In genomic region chr5:77853353-77853907, GRCh38 we compare ENCODE assay signal across 1 cellular context.
TF ChIP-seq lines count a peak whose summit lies in the region.

No MANE protein-coding gene starts in this region.

TF ChIP-seq in A549, 52 proteins besides CTCF, POLR2A, EP300 and RAD21:
- TF ChIP-seq ZSCAN20 (CRISPR knock-in tag; IDR thresholded peaks at IDR 0.05) = no peak
- no peak for TF ChIP-seq ELK1 (IDR thresholded peaks at IDR 0.05; ENCODE audit: low read depth, low read length)
- TF ChIP-seq CBX8 (IDR thresholded peaks at IDR 0.05) = no peak
